In the genomic region with DNA sequence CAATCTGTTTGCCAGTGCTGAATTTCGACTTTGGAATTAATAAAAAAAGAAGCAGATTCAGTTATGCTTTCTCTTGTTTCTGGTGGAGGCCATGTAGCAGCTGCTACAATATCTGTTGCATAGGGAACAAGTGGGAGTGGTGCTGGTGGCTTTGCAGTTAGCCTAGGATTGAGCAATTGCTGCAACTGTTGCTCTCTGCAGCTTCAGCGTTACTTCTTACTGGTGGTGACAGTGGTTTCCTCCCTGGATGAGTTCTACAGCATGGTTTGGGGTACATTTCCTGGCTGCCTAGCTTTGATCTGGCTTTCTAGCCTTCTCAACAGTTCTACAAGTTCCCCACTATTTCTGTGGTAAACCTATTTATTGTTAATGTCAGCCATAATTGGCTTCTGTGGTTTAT, we compare ENCODE assay signal across 8 cellular contexts. TPM values are rescaled to one million over a fixed set of nuclear protein-coding genes. Genes with fewer than 3 reads are reported as not detected.
A peak's percentile ranks its signal among the peaks of the same experiment; 100 is the strongest.
DNase-seq lines count a peak whose midpoint lies in the region; ATAC-seq and TF ChIP-seq lines count a peak whose summit lies in the region.
"Not testable (repeated sequence)": the region's sequence is repeated elsewhere in the genome, so short reads cannot be mapped to it uniquely, and the experiment has no call there.

No MANE protein-coding gene starts in this region.

- not testable (repeated sequence) for ATAC-seq in activated T-cell treated with anti-CD3 and anti-CD28 coated beads, Interleukin-2, amount 50 U/mL, for 72 hours (replicated peaks in 1 of 2)

- not testable (repeated sequence) for H3K9me3 Mint-ChIP-seq in CD14-positive monocyte; activated T-cell treated with anti-CD3 and anti-CD28 coated beads, Interleukin-2, amount 50 U/mL, for 72 hours
- H3K9me3 Mint-ChIP-seq in activated CD4-positive, alpha-beta T cell treated with anti-CD3 and anti-CD28 coated beads, Interleukin-2, amount 10 ng/mL, durations not matched to agents 7 days and 5 days = peaks cover 32% of the 10 kb centered on the region

- not testable (repeated sequence) for H3K27ac ChIP-seq in MM.1S (ENCODE audit: low read length)

- not testable (repeated sequence) for H3K9ac ChIP-seq in MM.1S (ENCODE audit: low read length)

- intact Hi-C loops in CD14-positive monocyte (cut with micrococcal nuclease) = not testable (repeated sequence)

- H3K4me1 ChIP-seq in MM.1S (ENCODE audit: low read length) = not testable (repeated sequence)

- not testable (repeated sequence) for H3K36me3 ChIP-seq in MM.1S (replicated peaks; ENCODE audit: insufficient read depth, low read length)

- TF ChIP-seq CTCF in CD14-positive monocyte (IDR thresholded peaks at IDR 0.05); MM.1S (IDR thresholded peaks at IDR 0.05; ENCODE audit: low read length): not testable (repeated sequence)

- H3K4me1 Mint-ChIP-seq in CD14-positive monocyte = peaks cover 46% of the 10 kb centered on the region
- H3K4me1 Mint-ChIP-seq in activated CD4-positive, alpha-beta T cell treated with anti-CD3 and anti-CD28 coated beads, Interleukin-2, amount 10 ng/mL, durations not matched to agents 7 days and 5 days = peaks cover 58% of the 10 kb centered on the region
- H3K4me1 Mint-ChIP-seq in activated T-cell treated with anti-CD3 and anti-CD28 coated beads, Interleukin-2, amount 50 U/mL, for 72 hours (ENCODE audit: low read depth) = peaks cover 59% of the 10 kb centered on the region

- not testable (repeated sequence) for H3K9me2 ChIP-seq in MM.1S (replicated peaks; ENCODE audit: insufficient read depth, low read length)

- H4K20me1 ChIP-seq in MM.1S (ENCODE audit: insufficient read depth, low read length) = not testable (repeated sequence)

- not testable (repeated sequence) for H3K4me2 ChIP-seq in MM.1S (ENCODE audit: low read depth, low read length)

- not testable (repeated sequence) for H3K27me3 ChIP-seq in MM.1S (replicated peaks; ENCODE audit: insufficient read depth, low read length)

- POLR2A ChIA-PET in activated CD4-positive, alpha-beta T cell treated with anti-CD3 and anti-CD28 coated beads, Interleukin-2, amount 10 ng/mL, durations not matched to agents 7 days and 5 days (lab: Charles Lee) = not testable (repeated sequence)

- H2AFZ ChIP-seq in MM.1S (ENCODE audit: low read length) = not testable (repeated sequence)

- not testable (repeated sequence) for H3K27me3 Mint-ChIP-seq in CD14-positive monocyte (ENCODE audit: low read depth in 3 of 3); activated CD4-positive, alpha-beta T cell treated with anti-CD3 and anti-CD28 coated beads, Interleukin-2, amount 10 ng/mL, durations not matched to agents 7 days and 5 days; activated T-cell treated with anti-CD3 and anti-CD28 coated beads, Interleukin-2, amount 50 U/mL, for 72 hours (ENCODE audit: low read depth)

- H3K9me3 ChIP-seq in MM.1S (replicated peaks; ENCODE audit: insufficient read depth, low read length) = not testable (repeated sequence)

- not testable (repeated sequence) for H3F3A ChIP-seq in MM.1S (ENCODE audit: insufficient read depth, low read length)

- CTCF ChIA-PET in activated CD4-positive, alpha-beta T cell treated with anti-CD3 and anti-CD28 coated beads, Interleukin-2, amount 10 ng/mL, durations not matched to agents 7 days and 5 days (lab: Charles Lee) = not testable (repeated sequence)

- DNase-seq in CD14-positive monocyte (ENCODE audit: low spot score) (peak; percentile 62), MM.1S (peak; percentile 31), SKM-1 (lab: John Stamatoyannopoulos, UW; ENCODE audit: unreplicated experiment) (peak; percentile 70), myocyte (ENCODE audit: low read depth) (peak; percentile 41)
- DNase-seq in activated CD4-positive, alpha-beta T cell treated with anti-CD3 and anti-CD28 coated beads, Interleukin-2, amount 10 ng/mL, durations not matched to agents 7 days and 5 days = peak; percentile 72
- peak; percentile 21 for DNase-seq in activated T-cell treated with anti-CD3 and anti-CD28 coated beads, Interleukin-2, amount 50 U/mL, for 72 hours
- peak; percentile 60 for DNase-seq in central memory CD4-positive, alpha-beta T cell
- peak; percentile 7 for DNase-seq in stimulated activated CD8-positive, alpha-beta memory T cell treated with anti-CD3 and anti-CD28 coated beads, Interleukin-4, amount 100 ng/mL, for 24 hours (ENCODE audit: low read depth)

- not testable (repeated sequence) for H3K36me3 Mint-ChIP-seq in CD14-positive monocyte
- peaks cover 49% of the 10 kb centered on the region for H3K36me3 Mint-ChIP-seq in activated CD4-positive, alpha-beta T cell treated with anti-CD3 and anti-CD28 coated beads, Interleukin-2, amount 10 ng/mL, durations not matched to agents 7 days and 5 days (ENCODE audit: low read depth)
- H3K36me3 Mint-ChIP-seq in activated T-cell treated with anti-CD3 and anti-CD28 coated beads, Interleukin-2, amount 50 U/mL, for 72 hours (ENCODE audit: insufficient read depth in 2 of 2) = peaks cover 7 to 18% of the 10 kb centered on the region in 2 donors

- peak overlapping the region in 1 of 2 donors; percentile 48 for H3K4me3 Mint-ChIP-seq in CD14-positive monocyte
- peak overlapping the region; percentile 51 for H3K4me3 Mint-ChIP-seq in activated CD4-positive, alpha-beta T cell treated with anti-CD3 and anti-CD28 coated beads, Interleukin-2, amount 10 ng/mL, durations not matched to agents 7 days and 5 days
- peak overlapping the region; percentile 39 to 69 for H3K4me3 Mint-ChIP-seq in activated T-cell treated with anti-CD3 and anti-CD28 coated beads, Interleukin-2, amount 50 U/mL, for 72 hours

- not testable (repeated sequence) for H3K4me3 ChIP-seq in MM.1S (ENCODE audit: low read length)

- H3K27ac Mint-ChIP-seq in CD14-positive monocyte = peak overlapping the region in 2 of 7 donors; percentile 24 to 50
- H3K27ac Mint-ChIP-seq in activated CD4-positive, alpha-beta T cell treated with anti-CD3 and anti-CD28 coated beads, Interleukin-2, amount 10 ng/mL, durations not matched to agents 7 days and 5 days = peak overlapping the region; percentile 89
- H3K27ac Mint-ChIP-seq in activated T-cell treated with anti-CD3 and anti-CD28 coated beads, Interleukin-2, amount 50 U/mL, for 72 hours = peak overlapping the region; percentile 68

- H3K79me2 ChIP-seq in MM.1S (ENCODE audit: low read length) = not testable (repeated sequence)

RNA-seq across cellular contexts. Expression of a gene that starts 31.6 kb away (rescaled TPM):
- polyA plus RNA-seq in CD14-positive monocyte = 10 to 100 TPM; 27.5 to 40.6 TPM
- total RNA-seq in activated CD4-positive, alpha-beta T cell treated with anti-CD3 and anti-CD28 coated beads, Interleukin-2, amount 10 ng/mL, durations not matched to agents 7 days and 5 days = 100 to 1,000 TPM; 100 to 110 TPM
- 10 to 100 TPM; 53.3 to 61.0 TPM for total RNA-seq in activated T-cell treated with anti-CD3 and anti-CD28 coated beads, Interleukin-2, amount 50 U/mL, for 72 hours
- 3.8 and 8.5 TPM in 2 replicates for total RNA-seq in myocyte
- polyA plus RNA-seq in myocyte (2012) = 12.8 TPM

Comparison
In these comparisons a context has a peak if more than half of its experiments do, and no peak if none do; other contexts are left out.
1. DNase-seq: peak in every context shown above with its lines; median percentile 72 in activated CD4-positive, alpha-beta T cell treated with anti-CD3 and anti-CD28 coated beads, Interleukin-2, amount 10 ng/mL, durations not matched to agents 7 days and 5 days; 70 in SKM-1; 62 in CD14-positive monocyte; 60 in central memory CD4-positive, alpha-beta T cell; 41 in myocyte; 31 in MM.1S; 21 in activated T-cell treated with anti-CD3 and anti-CD28 coated beads, Interleukin-2, amount 50 U/mL, for 72 hours; 7 in stimulated activated CD8-positive, alpha-beta memory T cell treated with anti-CD3 and anti-CD28 coated beads, Interleukin-4, amount 100 ng/mL, for 24 hours.